ENCODE assay signal across 22 cellular contexts in genomic region chr6:10853849-10854300, GRCh38. TPM values are rescaled to one million over a fixed set of nuclear protein-coding genes. Genes with fewer than 3 reads are reported as not detected.
"Had no signal": no experiment of that assay in that cellular context is flagged by ENCODE, and none has a peak within 500 bp of the region (broad histone marks: within the 10 kb centered on the region; RNA-seq: fewer than 3 reads in every experiment).

No MANE protein-coding gene starts in this region.

RNA-seq across cellular contexts. Expression of gene MAK, which starts 15.5 kb away (rescaled TPM):
- total RNA-seq: esophagus mucosa; gastrocnemius medialis; glomerular endothelial cell; myocyte; naive thymus-derived CD8-positive, alpha-beta T cell; osteocyte; skeletal muscle tissue had no signal
- polyA plus RNA-seq: keratinocyte had no signal

RNA-seq across cellular contexts. Expression of gene GCM2, which starts 28.0 kb away (rescaled TPM):
- total RNA-seq: endodermal cell; esophagus mucosa; gastrocnemius medialis; glomerular endothelial cell; left ventricle myocardium superior; lower lobe of right lung; mesenteric fat pad; myocyte; naive thymus-derived CD8-positive, alpha-beta T cell; osteocyte; psoas muscle; renal cortical epithelial cell; right cardiac atrium; sigmoid colon; skeletal muscle tissue; stomach; subcutaneous adipose tissue; temporal lobe; thyroid gland; ureter; vagina had no signal
- polyA plus RNA-seq: keratinocyte; naive thymus-derived CD8-positive, alpha-beta T cell; psoas muscle; right cardiac atrium; sigmoid colon; stomach had no signal

RNA-seq across cellular contexts. Expression of gene SYCP2L, which starts 33.0 kb away (rescaled TPM):
- total RNA-seq: esophagus mucosa; naive thymus-derived CD8-positive, alpha-beta T cell had no signal
- polyA plus RNA-seq: naive thymus-derived CD8-positive, alpha-beta T cell had no signal
